ENCODE assay signal across 8 cellular contexts in the genomic region with DNA sequence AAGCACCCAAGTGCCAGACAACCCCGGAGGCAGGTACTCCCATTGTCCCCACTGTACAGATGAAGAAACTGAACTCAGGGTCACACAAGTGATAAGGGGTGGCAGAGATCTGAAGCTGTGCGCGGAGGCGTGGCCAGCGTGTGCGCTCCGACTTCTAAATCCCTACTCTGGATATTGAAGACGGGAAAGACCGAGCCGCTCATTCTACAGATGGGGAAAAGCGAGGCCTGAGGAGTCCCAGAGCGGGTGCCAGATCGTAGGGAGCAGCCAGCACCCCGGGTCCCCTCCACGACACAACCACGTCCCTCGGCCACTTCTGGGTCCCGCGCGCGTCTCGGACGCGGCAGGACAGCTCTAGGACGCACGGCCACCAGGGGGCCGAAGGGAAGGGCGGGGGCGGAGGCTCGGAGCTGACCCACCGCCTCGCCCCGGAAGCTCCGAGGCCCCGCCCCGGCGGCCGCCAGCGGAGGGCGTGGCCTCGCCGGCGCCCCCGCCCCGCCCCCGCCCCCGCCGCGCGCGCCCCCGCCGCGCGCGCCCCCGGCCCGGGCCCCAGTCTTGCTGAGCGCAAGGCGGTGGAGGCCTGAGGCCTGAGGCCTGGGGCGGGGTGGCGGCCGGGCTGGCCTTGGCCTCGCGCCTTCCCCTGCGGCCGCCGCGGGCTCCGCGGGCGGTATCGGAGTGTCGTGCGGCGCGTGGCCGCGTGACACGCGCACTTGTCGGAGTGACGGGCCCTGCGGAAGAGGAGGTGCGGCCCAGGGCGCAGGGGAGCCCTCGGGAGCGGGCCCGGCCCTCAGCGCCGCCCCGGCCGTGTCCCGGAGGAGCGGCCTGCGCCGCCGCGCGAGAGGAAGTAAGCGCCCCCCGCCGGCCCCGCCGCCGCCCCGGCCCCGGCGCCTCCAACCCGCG. TPM values are rescaled to one million over a fixed set of nuclear protein-coding genes. Genes with fewer than 3 reads are reported as not detected.
DNase-seq lines count a peak whose midpoint lies in the region; TF ChIP-seq lines count a peak whose summit lies in the region.

A gene with protein sequence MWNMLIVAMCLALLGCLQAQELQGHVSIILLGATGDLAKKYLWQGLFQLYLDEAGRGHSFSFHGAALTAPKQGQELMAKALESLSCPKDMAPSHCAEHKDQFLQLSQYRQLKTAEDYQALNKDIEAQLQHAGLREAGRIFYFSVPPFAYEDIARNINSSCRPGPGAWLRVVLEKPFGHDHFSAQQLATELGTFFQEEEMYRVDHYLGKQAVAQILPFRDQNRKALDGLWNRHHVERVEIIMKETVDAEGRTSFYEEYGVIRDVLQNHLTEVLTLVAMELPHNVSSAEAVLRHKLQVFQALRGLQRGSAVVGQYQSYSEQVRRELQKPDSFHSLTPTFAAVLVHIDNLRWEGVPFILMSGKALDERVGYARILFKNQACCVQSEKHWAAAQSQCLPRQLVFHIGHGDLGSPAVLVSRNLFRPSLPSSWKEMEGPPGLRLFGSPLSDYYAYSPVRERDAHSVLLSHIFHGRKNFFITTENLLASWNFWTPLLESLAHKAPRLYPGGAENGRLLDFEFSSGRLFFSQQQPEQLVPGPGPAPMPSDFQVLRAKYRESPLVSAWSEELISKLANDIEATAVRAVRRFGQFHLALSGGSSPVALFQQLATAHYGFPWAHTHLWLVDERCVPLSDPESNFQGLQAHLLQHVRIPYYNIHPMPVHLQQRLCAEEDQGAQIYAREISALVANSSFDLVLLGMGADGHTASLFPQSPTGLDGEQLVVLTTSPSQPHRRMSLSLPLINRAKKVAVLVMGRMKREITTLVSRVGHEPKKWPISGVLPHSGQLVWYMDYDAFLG (plus strand): TSS at position 552 of the 900 bp plus-strand sequence. CDS start 10,161 bp downstream, outside the sequence.

- H3K36me3 ChIP-seq in iPS-18a (ENCODE audit: control insufficient read depth, low read depth, low read length): no peaks in the 10 kb centered on the region
- peaks cover 0 to 3% (median 0%) of the 10 kb centered on the region in 3 donors for H3K36me3 ChIP-seq in skeletal muscle tissue (ENCODE audit: control insufficient read depth in 3 of 3, insufficient read depth in 3 of 3, low read length in 3 of 3)

- H3K9me3 ChIP-seq in iPS-18a (ENCODE audit: control insufficient read depth, low read depth, low read length) (no peaks in the 10 kb centered on the region), skeletal muscle tissue (ENCODE audit: control insufficient read depth in 3 of 3, low read length in 3 of 3) (no peaks in the 10 kb centered on the region)

- H3K27ac ChIP-seq in iPS-18a (ENCODE audit: low read length) (no peak within 1 kb of the TSS), skeletal muscle tissue (ENCODE audit: low read depth, low read length) (peak within 1 kb of the TSS; percentile 94)

- H3K4me1 Mint-ChIP-seq in brain: peaks cover 43% of the 10 kb centered on the region

- H3K27me3 ChIP-seq in iPS-18a (ENCODE audit: control insufficient read depth, insufficient read depth, low read length) (no peaks in the 10 kb centered on the region), skeletal muscle tissue (ENCODE audit: control insufficient read depth in 3 of 3, insufficient read depth in 3 of 3, low read length in 3 of 3) (no peaks in the 10 kb centered on the region)

- peak within 1 kb of the TSS; percentile 83 to 96 (median 95) for H3K27ac Mint-ChIP-seq in brain

- H3K4me3 Mint-ChIP-seq in brain: peak within 1 kb of the TSS; percentile 89 to 95 (median 92)

- H3K36me3 Mint-ChIP-seq in brain: peaks cover 13% of the 10 kb centered on the region

- peak within 1 kb of the TSS; percentile 78 for H3K4me3 ChIP-seq in iPS-18a (ENCODE audit: low read length)
- H3K4me3 ChIP-seq in skeletal muscle tissue (ENCODE audit: low read length in 3 of 3): peak within 1 kb of the TSS; percentile 78 to 80 (median 80)

- CTCF ChIA-PET in HEK293T (lab: Yijun Ruan, JAX): interaction anchor here (0.6 to 1.6 kb wide), 8 partner anchors 9 to 271 kb away, joined by 3 to 5 read pairs (median 3); no protein-coding TSS in a partner anchor

- peak; percentile 59 to 73 for TF ChIP-seq CTCF in brain (conservative IDR thresholded peaks at IDR 0.05)

- H3K27me3 Mint-ChIP-seq in brain: peaks cover 6% of the 10 kb centered on the region

- peaks cover 0 to 2% (median 0%) of the 10 kb centered on the region in 5 experiments for H3K9me3 Mint-ChIP-seq in brain

- H3K4me1 ChIP-seq in iPS-18a (ENCODE audit: control insufficient read depth, low read depth, low read length) (peaks cover 6% of the 10 kb centered on the region), skeletal muscle tissue (ENCODE audit: control insufficient read depth in 3 of 3, insufficient read depth in 3 of 3, low read length in 3 of 3) (peaks cover 41 to 64% (median 58%) of the 10 kb centered on the region in 3 donors)

- peak; percentile 89 for DNase-seq in DMS 273 (lab: John Stamatoyannopoulos, UW; ENCODE audit: unreplicated experiment)
- no peak for DNase-seq in DMS 273 treated with DMSO at 0.1 percent for 48 hours (lab: John Stamatoyannopoulos, UW)
- peak; percentile 97 for DNase-seq in HEK293T (ENCODE audit: extremely low spot score)
- DNase-seq in NAMALWA (ENCODE audit: low spot score): peak; percentile 89
- DNase-seq in UCSD-AML1 (lab: John Stamatoyannopoulos, UW; ENCODE audit: unreplicated experiment): peak; percentile 86

- H3K9ac ChIP-seq in iPS-18a (ENCODE audit: low read length) (peak within 1 kb of the TSS; percentile 75), skeletal muscle tissue (ENCODE audit: low read depth in 1 of 3, low read length in 3 of 3) (peak within 1 kb of the TSS; percentile 90 to 95 (median 94))

- POLR2A ChIA-PET in HEK293T (lab: Yijun Ruan, JAX): interaction anchor here (1.0 to 1.8 kb wide), 3 partner anchors 8 to 10 kb away, joined by 3 to 8 read pairs (median 5); no protein-coding TSS in a partner anchor

TF ChIP-seq in HEK293T, 16 proteins besides CTCF, POLR2A, EP300 and RAD21:
- TF ChIP-seq BHLHE40 (IDR thresholded peaks at IDR 0.05; ENCODE audit: borderline replicate concordance) (no peak), ARNT (IDR thresholded peaks at IDR 0.05) (peak; percentile 39; the same call in 1 of the 2 replicates), FOXK2 (IDR thresholded peaks at IDR 0.05) (no peak), LEF1 (IDR thresholded peaks at IDR 0.05; ENCODE audit: borderline replicate concordance) (0 out of 2 replicates have a peak, but pooled peaks have one; percentile 43), FOXM1 (IDR thresholded peaks at IDR 0.05; ENCODE audit: borderline replicate concordance) (no peak), SUZ12 (IDR thresholded peaks at IDR 0.05) (no peak), FOXA1 (IDR thresholded peaks at IDR 0.05) (no peak), SP1 (IDR thresholded peaks at IDR 0.05) (no peak), L3MBTL2 (conservative IDR thresholded peaks at IDR 0.05) (no peak), ZNF384 (IDR thresholded peaks at IDR 0.05) (no peak), TARDBP (IDR thresholded peaks at IDR 0.05) (peak; percentile 51; the same call in 1 of the 2 replicates), NFRKB (IDR thresholded peaks at IDR 0.05) (no peak), ELF4 (IDR thresholded peaks at IDR 0.05) (no peak), CTBP1 (IDR thresholded peaks at IDR 0.05; ENCODE audit: borderline replicate concordance) (no peak)
- TF ChIP-seq, protein P1, sequence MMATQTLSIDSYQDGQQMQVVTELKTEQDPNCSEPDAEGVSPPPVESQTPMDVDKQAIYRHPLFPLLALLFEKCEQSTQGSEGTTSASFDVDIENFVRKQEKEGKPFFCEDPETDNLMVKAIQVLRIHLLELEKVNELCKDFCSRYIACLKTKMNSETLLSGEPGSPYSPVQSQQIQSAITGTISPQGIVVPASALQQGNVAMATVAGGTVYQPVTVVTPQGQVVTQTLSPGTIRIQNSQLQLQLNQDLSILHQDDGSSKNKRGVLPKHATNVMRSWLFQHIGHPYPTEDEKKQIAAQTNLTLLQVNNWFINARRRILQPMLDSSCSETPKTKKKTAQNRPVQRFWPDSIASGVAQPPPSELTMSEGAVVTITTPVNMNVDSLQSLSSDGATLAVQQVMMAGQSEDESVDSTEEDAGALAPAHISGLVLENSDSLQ (IDR thresholded peaks at IDR 0.05): no peak

RNA-seq across cellular contexts. Expression of the gene that starts here (rescaled TPM):
- polyA plus RNA-seq in brain (ENCODE audit: insufficient read depth, low read depth, low replicate concordance): 6.4 TPM
- total RNA-seq in skeletal muscle tissue: 24.5 TPM
